Comparison of ENCODE assay signal across 8 cellular contexts in the genomic region with DNA sequence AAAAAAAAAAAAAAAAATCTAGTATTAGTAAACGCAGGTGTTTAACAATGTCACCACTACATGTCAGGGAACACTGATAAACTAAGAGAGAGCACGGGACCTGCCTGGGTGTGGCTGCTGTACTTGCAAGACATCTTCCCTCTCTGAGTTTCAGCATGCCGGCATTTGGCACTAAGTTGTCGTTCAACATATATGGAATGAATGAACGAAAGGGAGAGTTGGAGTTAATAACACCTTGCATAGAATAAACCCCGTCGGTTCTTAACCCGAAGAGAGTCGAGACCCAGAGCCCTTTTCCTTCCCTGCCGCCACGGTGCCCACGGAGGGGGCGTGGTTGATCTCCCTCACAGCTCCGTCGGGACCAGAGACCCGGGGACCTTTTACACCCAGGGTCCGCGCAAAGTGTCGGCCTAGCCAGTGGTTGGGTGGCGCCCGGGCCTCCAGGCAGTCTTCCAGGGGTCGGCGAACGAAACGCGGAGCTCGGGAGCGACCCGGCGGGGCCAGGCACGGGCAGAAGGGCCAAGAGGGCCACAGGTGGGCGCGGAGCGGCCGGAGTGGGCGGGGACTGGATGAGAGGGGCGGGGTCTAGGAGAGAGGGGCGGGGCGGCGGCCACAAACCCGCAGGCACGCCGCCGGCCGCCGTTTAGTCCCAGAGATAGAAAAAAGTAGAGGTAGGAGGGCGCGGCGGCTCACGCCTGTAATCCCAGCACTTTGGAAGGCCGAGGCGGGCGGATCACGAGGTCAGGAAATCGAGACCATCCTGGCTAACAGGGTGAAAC. TPM values are rescaled to one million over a fixed set of nuclear protein-coding genes. Genes with fewer than 3 reads are reported as not detected.
DNase-seq lines count a peak whose midpoint lies in the region; ATAC-seq lines count a peak whose summit lies in the region.

No MANE protein-coding gene starts in this region.

- H3K9me3 ChIP-seq in NT2/D1 (ENCODE audit: insufficient read depth, low read length), result no peaks in the 10 kb centered on the region
- peaks cover 0 to 3% of the 10 kb centered on the region in 2 donors for H3K9me3 ChIP-seq in esophagus (ENCODE audit: control insufficient read depth in 2 of 2, insufficient read depth in 1 of 2, low read depth in 1 of 2, low read length in 1 of 2)
- H3K9me3 ChIP-seq in muscle layer of duodenum (ENCODE audit: control insufficient read depth in 1 of 2, low read length in 2 of 2), result no peaks in the 10 kb centered on the region

- peak; percentile 27 to 37 for DNase-seq in NCI-H2081 (lab: John Stamatoyannopoulos, UW)
- no peak for DNase-seq in NCI-H2081 treated with DMSO at 0.1 percent for 48 hours (lab: John Stamatoyannopoulos, UW)
- DNase-seq in NT2/D1 (ENCODE audit: low read depth, low spot score), result no peak
- DNase-seq in activated T-cell treated with anti-CD3 and anti-CD28 coated beads for 48 hours (ENCODE audit: low read depth), result peak; percentile 53
- DNase-seq in stimulated activated CD8-positive, alpha-beta memory T cell treated with anti-CD3 and anti-CD28 coated beads, Interleukin-7, amount 100 ng/mL, for 1 hour (ENCODE audit: low read depth in 2 of 2), result peak; percentile 36 to 38

- 3% methylated on average over 52 to 55 of the region's 55 CpGs for WGBS in esophagus, 2 donors

- peaks cover 22% of the 10 kb centered on the region for H3K36me3 ChIP-seq in NT2/D1 (ENCODE audit: insufficient read depth, insufficient read length, low read length)
- no peaks in the 10 kb centered on the region for H3K36me3 ChIP-seq in esophagus (ENCODE audit: control insufficient read depth in 2 of 2, insufficient read depth in 2 of 2, low read length in 1 of 2)
- H3K36me3 ChIP-seq in muscle layer of duodenum (ENCODE audit: control insufficient read depth in 1 of 2, insufficient read depth in 2 of 2, low read length in 2 of 2), result no peaks in the 10 kb centered on the region

- H3K27me3 ChIP-seq in NT2/D1 (ENCODE audit: insufficient read depth, insufficient read length) (peaks cover 5% of the 10 kb centered on the region), esophagus (ENCODE audit: control insufficient read depth in 1 of 2, insufficient read depth in 2 of 2, low read length in 2 of 2) (no peaks in the 10 kb centered on the region), muscle layer of duodenum (ENCODE audit: low read depth, low read length) (no peaks in the 10 kb centered on the region)

- H3K27ac ChIP-seq in esophagus (ENCODE audit: low read depth in 2 of 2, low read length in 1 of 2) (peak overlapping the region; percentile 49 to 65), muscle layer of duodenum (ENCODE audit: low read length) (no peak overlapping the region)

- peak overlapping the region; percentile 66 for H3K9ac ChIP-seq in NT2/D1 (ENCODE audit: insufficient read length, low read depth)

- no peaks in the 10 kb centered on the region for H3K4me1 ChIP-seq in NT2/D1 (ENCODE audit: insufficient read depth, insufficient read length)
- peaks cover 0 to 2% of the 10 kb centered on the region in 2 donors for H3K4me1 ChIP-seq in esophagus (ENCODE audit: control insufficient read depth in 2 of 2, insufficient read depth in 2 of 2, low read length in 1 of 2)
- H3K4me1 ChIP-seq in muscle layer of duodenum (ENCODE audit: control insufficient read depth in 1 of 2, insufficient read depth in 2 of 2, low read length in 2 of 2), result peaks cover 0 to 20% of the 10 kb centered on the region in 2 donors

- H3K4me3 ChIP-seq in NT2/D1 (ENCODE audit: insufficient read length, low read depth) (peak overlapping the region; percentile 55), esophagus (ENCODE audit: low read depth in 1 of 2, low read length in 2 of 2) (peak overlapping the region; percentile 76 to 97), muscle layer of duodenum (ENCODE audit: low read depth in 1 of 2, low read length in 2 of 2) (peak overlapping the region; percentile 52 to 86)

- peak; percentile 67 for ATAC-seq in HG03066 (IDR thresholded peaks at IDR 0.05; ENCODE audit: low read depth, unreplicated experiment)

RNA-seq across cellular contexts. Expression of gene RPL26L1, which starts 0.8 kb away (rescaled TPM):
- 10 to 100 TPM; 40.2 to 65.9 TPM for polyA plus RNA-seq in esophagus

RNA-seq across cellular contexts. Expression of gene ATP6V0E1, which starts 25.1 kb away (rescaled TPM):
- polyA plus RNA-seq in esophagus, result 100 to 1,000 TPM; 182 to 192 TPM

Comparison
In these comparisons a context has a peak if more than half of its experiments do, and no peak if none do; other contexts are left out.
1. DNase-seq: peak in NCI-H2081 (2 of 2), activated T-cell treated with anti-CD3 and anti-CD28 coated beads for 48 hours (single experiment) and stimulated activated CD8-positive, alpha-beta memory T cell treated with anti-CD3 and anti-CD28 coated beads, Interleukin-7, amount 100 ng/mL, for 1 hour (2 of 2); none in NCI-H2081 treated with DMSO at 0.1 percent for 48 hours (single experiment) and NT2/D1 (single experiment).
2. Peak in every context shown above with its lines, with median percentiles within 50 percentile points of each other: H3K4me3 ChIP-seq.